29 cellular contexts compared by ENCODE assay signal in genomic region chr13:40336228-40337221, GRCh38.
DNase-seq lines count a peak whose midpoint lies in the region; ATAC-seq and TF ChIP-seq lines count a peak whose summit lies in the region.
"Had no signal": no experiment of that assay in that cellular context is flagged by ENCODE, and none has a peak within 500 bp of the region (broad histone marks: within the 10 kb centered on the region; RNA-seq: fewer than 3 reads in every experiment).

No MANE protein-coding gene starts in this region.

- no peak overlapping the region for H3K9ac ChIP-seq in colonic mucosa (ENCODE audit: low read depth in 2 of 2, low read length in 2 of 2)
- H3K9ac ChIP-seq: GM23248 had no signal

- DNase-seq in stimulated activated naive CD8-positive, alpha-beta T cell treated with anti-CD3 and anti-CD28 coated beads, Interleukin-15, Interleukin-2, amounts not matched to agents 100 U/mL and 50 U/mL, for 24 hours: no peak
- DNase-seq in colonic mucosa (peak; percentile 17), nephron progenitor cell (no peak), T-helper 1 cell (no peak), NCI-H2107 treated with DMSO at 0.1 percent for 48 hours (lab: John Stamatoyannopoulos, UW; ENCODE audit: unreplicated experiment) (no peak)
- DNase-seq in effector memory CD4-positive, alpha-beta T cell: no peak
- no peak for DNase-seq in activated CD4-positive, alpha-beta T cell treated with anti-CD3 and anti-CD28 coated beads for 48 hours
- DNase-seq: activated B cell treated with CpG ODN at 0.5 μM for 24 hours; activated CD8-positive, alpha-beta T cell treated with anti-CD3 and anti-CD28 coated beads for 36 hours; activated naive CD4-positive, alpha-beta T cell treated with Interleukin-2 at 50 U/mL for 16 hours; activated T-cell treated with anti-CD3 and anti-CD28 coated beads, Interleukin-2, amount 50 U/mL, for 24 hours; amygdala; DMS 273 treated with DMSO at 0.1 percent for 48 hours; erythroblast; foreskin keratinocyte; GM23248; kidney; NCI-H1694 treated with DMSO at 0.1 percent for 48 hours; NCI-H446; T-helper 9 cell had no signal

- H3K9me3 ChIP-seq in colonic mucosa: no peaks in the 10 kb centered on the region
- H3K9me3 ChIP-seq in effector memory CD4-positive, alpha-beta T cell (ENCODE audit: control insufficient read depth, low read length): no peaks in the 10 kb centered on the region
- H3K9me3 ChIP-seq: suprapubic skin had no signal

- no peaks in the 10 kb centered on the region for H3K27me3 ChIP-seq in colonic mucosa
- H3K27me3 ChIP-seq in effector memory CD4-positive, alpha-beta T cell (replicated peaks; ENCODE audit: control insufficient read depth, insufficient read depth, low read length, poor library complexity, severe bottlenecking): no peaks in the 10 kb centered on the region
- H3K27me3 ChIP-seq: cardiac muscle cell, foreskin keratinocyte, suprapubic skin had no signal

- H3K36me3 Mint-ChIP-seq in stimulated activated naive CD8-positive, alpha-beta T cell treated with anti-CD3 and anti-CD28 coated beads, Interleukin-15, Interleukin-2, amounts not matched to agents 100 ng/mL and 50 ng/mL, for 24 hours (ENCODE audit: low read depth): no peaks in the 10 kb centered on the region
- no peaks in the 10 kb centered on the region for H3K36me3 Mint-ChIP-seq in nephron progenitor cell (ENCODE audit: low read depth)
- H3K36me3 Mint-ChIP-seq: mesothelial cell of epicardium had no signal

- H3K27ac ChIP-seq in colonic mucosa: no peak overlapping the region
- H3K27ac ChIP-seq in effector memory CD4-positive, alpha-beta T cell (ENCODE audit: insufficient read depth, low read length, poor library complexity, severe bottlenecking): no peak overlapping the region
- H3K27ac ChIP-seq: C4-2B, cardiac muscle cell, foreskin keratinocyte, GM23248, HL-60, suprapubic skin had no signal

- no peaks in the 10 kb centered on the region for H3K36me3 ChIP-seq in colonic mucosa
- no peaks in the 10 kb centered on the region for H3K36me3 ChIP-seq in effector memory CD4-positive, alpha-beta T cell (ENCODE audit: control insufficient read depth, insufficient read depth, low read length)
- H3K36me3 ChIP-seq: cardiac muscle cell, suprapubic skin had no signal

- H3K27ac Mint-ChIP-seq in stimulated activated naive CD8-positive, alpha-beta T cell treated with anti-CD3 and anti-CD28 coated beads, Interleukin-15, Interleukin-2, amounts not matched to agents 100 ng/mL and 50 ng/mL, for 24 hours: peak overlapping the region; percentile 34
- peak overlapping the region; percentile 58 for H3K27ac Mint-ChIP-seq in nephron progenitor cell
- H3K27ac Mint-ChIP-seq: activated B cell treated with CpG ODN at 0.5 μM for 24 hours; activated CD8-positive, alpha-beta T cell treated with anti-CD3 and anti-CD28 coated beads for 36 hours; activated T-cell treated with anti-CD3 and anti-CD28 coated beads, Interleukin-2, amount 50 U/mL, for 24 hours had no signal

- H3K4me1 ChIP-seq in colonic mucosa: no peaks in the 10 kb centered on the region
- peaks cover 4% of the 10 kb centered on the region for H3K4me1 ChIP-seq in effector memory CD4-positive, alpha-beta T cell (ENCODE audit: control insufficient read depth, insufficient read depth, low read length, poor library complexity, severe bottlenecking)
- H3K4me1 ChIP-seq: suprapubic skin had no signal

- TF ChIP-seq CTCF in colonic mucosa (IDR thresholded peaks at IDR 0.05) (no peak), nephron progenitor cell (IDR thresholded peaks at IDR 0.05) (no peak)

- intact Hi-C loops in colonic mucosa (cut with DNase I): no loop called here

- H3K4me1 Mint-ChIP-seq in stimulated activated naive CD8-positive, alpha-beta T cell treated with anti-CD3 and anti-CD28 coated beads, Interleukin-15, Interleukin-2, amounts not matched to agents 100 ng/mL and 50 ng/mL, for 24 hours (ENCODE audit: low read depth): peaks cover 24% of the 10 kb centered on the region
- H3K4me1 Mint-ChIP-seq in nephron progenitor cell: peaks cover 30% of the 10 kb centered on the region
- H3K4me1 Mint-ChIP-seq: IgD-negative memory B cell had no signal

- no peaks in the 10 kb centered on the region for H3K27me3 Mint-ChIP-seq in stimulated activated naive CD8-positive, alpha-beta T cell treated with anti-CD3 and anti-CD28 coated beads, Interleukin-15, Interleukin-2, amounts not matched to agents 100 ng/mL and 50 ng/mL, for 24 hours
- H3K27me3 Mint-ChIP-seq in nephron progenitor cell (ENCODE audit: low read depth, poor library complexity): peaks cover 5% of the 10 kb centered on the region
- H3K27me3 Mint-ChIP-seq: activated B cell treated with CpG ODN at 0.5 μM for 24 hours; activated CD8-positive, alpha-beta T cell treated with anti-CD3 and anti-CD28 coated beads for 36 hours; activated T-cell treated with anti-CD3 and anti-CD28 coated beads, Interleukin-2, amount 50 U/mL, for 24 hours; IgD-negative memory B cell had no signal

- H3K4me3 Mint-ChIP-seq in stimulated activated naive CD8-positive, alpha-beta T cell treated with anti-CD3 and anti-CD28 coated beads, Interleukin-15, Interleukin-2, amounts not matched to agents 100 ng/mL and 50 ng/mL, for 24 hours: no peak overlapping the region
- no peak overlapping the region for H3K4me3 Mint-ChIP-seq in nephron progenitor cell
- H3K4me3 Mint-ChIP-seq: activated B cell treated with CpG ODN at 0.5 μM for 24 hours; activated CD8-positive, alpha-beta T cell treated with anti-CD3 and anti-CD28 coated beads for 36 hours; activated T-cell treated with anti-CD3 and anti-CD28 coated beads, Interleukin-2, amount 50 U/mL, for 24 hours; IgD-negative memory B cell; mesothelial cell of epicardium had no signal

- no peak overlapping the region for H3K4me3 ChIP-seq in colonic mucosa
- no peak overlapping the region for H3K4me3 ChIP-seq in effector memory CD4-positive, alpha-beta T cell (ENCODE audit: insufficient read depth, low read depth, low read length, poor library complexity, severe bottlenecking)
- H3K4me3 ChIP-seq: cardiac muscle cell, GM23248, suprapubic skin had no signal

- no peaks in the 10 kb centered on the region for H3K9me3 Mint-ChIP-seq in stimulated activated naive CD8-positive, alpha-beta T cell treated with anti-CD3 and anti-CD28 coated beads, Interleukin-15, Interleukin-2, amounts not matched to agents 100 ng/mL and 50 ng/mL, for 24 hours
- no peaks in the 10 kb centered on the region for H3K9me3 Mint-ChIP-seq in nephron progenitor cell
- H3K9me3 Mint-ChIP-seq: activated B cell treated with CpG ODN at 0.5 μM for 24 hours; activated CD8-positive, alpha-beta T cell treated with anti-CD3 and anti-CD28 coated beads for 36 hours; activated T-cell treated with anti-CD3 and anti-CD28 coated beads, Interleukin-2, amount 50 U/mL, for 24 hours; IgD-negative memory B cell; mesothelial cell of epicardium had no signal

- no peak for ATAC-seq in stimulated activated naive CD8-positive, alpha-beta T cell treated with anti-CD3 and anti-CD28 coated beads, Interleukin-15, Interleukin-2, amounts not matched to agents 100 U/mL and 50 U/mL, for 24 hours
- ATAC-seq: activated CD8-positive, alpha-beta T cell treated with anti-CD3 and anti-CD28 coated beads for 36 hours; foreskin keratinocyte; Panc1; SK-N-SH treated with all-trans-retinoic acid at 6 μM for 48 hours had no signal
